In the genomic region with DNA sequence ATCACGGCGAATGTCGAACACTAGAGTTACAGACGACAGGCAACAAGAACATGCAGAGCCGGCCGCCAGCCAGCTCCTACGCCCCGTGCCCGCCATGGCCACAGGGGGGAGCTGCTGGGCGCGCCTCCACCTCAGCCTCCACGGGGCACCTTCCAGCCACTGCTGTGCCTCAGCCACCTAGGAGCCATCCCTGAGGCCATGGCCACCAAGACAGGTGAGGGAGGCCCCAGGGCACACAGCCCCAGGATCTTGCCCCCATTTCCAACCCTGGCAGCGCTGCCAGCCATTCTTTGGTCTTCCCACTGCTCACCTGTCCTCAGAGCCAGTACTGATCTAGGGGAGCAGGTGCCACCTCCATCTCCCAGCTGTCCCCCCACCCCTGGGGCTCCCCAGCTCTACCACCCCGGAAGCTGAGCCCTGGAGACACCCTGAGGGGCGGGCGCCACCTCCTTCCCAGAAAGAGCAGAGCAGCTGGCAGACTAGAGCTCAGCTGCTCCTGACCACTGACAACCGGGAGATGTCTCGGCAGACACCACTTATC, we compare ENCODE assay signal across 8 cellular contexts. TPM values are rescaled to one million over a fixed set of nuclear protein-coding genes. Genes with fewer than 3 reads are reported as not detected.
DNase-seq lines count a peak whose midpoint lies in the region; ATAC-seq and TF ChIP-seq lines count a peak whose summit lies in the region.

No MANE protein-coding gene starts in this region.

- H3K9me3 Mint-ChIP-seq in CD4-positive, CD25-positive, alpha-beta regulatory T cell = no peaks in the 10 kb centered on the region
- H3K9me3 Mint-ChIP-seq in activated naive CD4-positive, alpha-beta T cell treated with anti-CD3 and anti-CD28 coated beads, Interleukin-2, amount 50 U/mL, for 72 hours = no peaks in the 10 kb centered on the region

- TF ChIP-seq CTCF in HEK293 (tag by site-specific recombination; IDR thresholded peaks at IDR 0.05) = peak; percentile 88
- TF ChIP-seq CTCF in SK-N-SH (IDR thresholded peaks at IDR 0.05) = peak; percentile 67

- intact Hi-C loops in left cardiac atrium (cut with DNase I) = no loop called here

- H3K9me2 ChIP-seq in SK-N-SH = no peaks in the 10 kb centered on the region

- ATAC-seq in CD4-positive, CD25-positive, alpha-beta regulatory T cell (ENCODE audit: low read depth in 2 of 2) = peak; percentile 84 to 89
- ATAC-seq in activated naive CD4-positive, alpha-beta T cell treated with anti-CD3 and anti-CD28 coated beads, Interleukin-2, amount 50 U/mL, for 72 hours = peak; percentile 91 to 92
- ATAC-seq in left cardiac atrium = peak; percentile 45 to 60
- no peak for ATAC-seq in HG03460 (IDR thresholded peaks at IDR 0.05; ENCODE audit: unreplicated experiment)
- no peak for ATAC-seq in HG03045 (IDR thresholded peaks at IDR 0.05; ENCODE audit: unreplicated experiment)

- no peak overlapping the region for H3K9ac ChIP-seq in SK-N-SH

- WGBS in SK-N-SH (ENCODE audit: low lambda C conversion rate) = 78% methylated on average over 18 of the region's 18 CpGs

- H3K27me3 ChIP-seq in CD4-positive, CD25-positive, alpha-beta regulatory T cell (ENCODE audit: control insufficient read depth, insufficient read depth, low read length) = no peaks in the 10 kb centered on the region
- no peaks in the 10 kb centered on the region for H3K27me3 ChIP-seq in SK-N-SH (ENCODE audit: insufficient read depth)

- peak; percentile 33; the same call in 1 of the 2 replicates for TF ChIP-seq RAD21 in SK-N-SH (IDR thresholded peaks at IDR 0.05; ENCODE audit: low read length)

- peaks cover 9% of the 10 kb centered on the region for H3K36me3 Mint-ChIP-seq in CD4-positive, CD25-positive, alpha-beta regulatory T cell
- H3K36me3 Mint-ChIP-seq in activated naive CD4-positive, alpha-beta T cell treated with anti-CD3 and anti-CD28 coated beads, Interleukin-2, amount 50 U/mL, for 72 hours = peaks cover 0 to 4% of the 10 kb centered on the region in 2 donors

- no peak overlapping the region for H2AFZ ChIP-seq in SK-N-SH (ENCODE audit: low read depth)

- H3K79me2 ChIP-seq in SK-N-SH (ENCODE audit: insufficient read depth) = peaks cover 41% of the 10 kb centered on the region; the same call in 1 of the 2 replicates

- peak overlapping the region in 1 of 4 donors; percentile 44 for H3K4me3 Mint-ChIP-seq in CD4-positive, CD25-positive, alpha-beta regulatory T cell

- H3K9me3 ChIP-seq in CD4-positive, CD25-positive, alpha-beta regulatory T cell (ENCODE audit: control insufficient read depth in 2 of 2, low read length in 2 of 2) = no peaks in the 10 kb centered on the region
- no peaks in the 10 kb centered on the region for H3K9me3 ChIP-seq in HEK293 (ENCODE audit: control insufficient read depth, insufficient read depth, low read depth, low read length)
- H3K9me3 ChIP-seq in SK-N-SH = no peaks in the 10 kb centered on the region

- H3K27ac ChIP-seq in CD4-positive, CD25-positive, alpha-beta regulatory T cell (ENCODE audit: insufficient read depth, low read length, poor library complexity, severe bottlenecking) = no peak overlapping the region
- H3K27ac ChIP-seq in HEK293 (ENCODE audit: extremely low read depth, low read depth, low read length) (no peak overlapping the region), SK-N-SH (ENCODE audit: low read depth in 2 of 2, low read length in 1 of 2) (no peak overlapping the region)

- H3K36me3 ChIP-seq in CD4-positive, CD25-positive, alpha-beta regulatory T cell (ENCODE audit: control insufficient read depth, insufficient read depth, low read length) = peaks cover 49% of the 10 kb centered on the region
- peaks cover 8 to 83% of the 10 kb centered on the region in 2 experiments; a peak in 2 of 3 replicates for H3K36me3 ChIP-seq in HEK293 (ENCODE audit: control insufficient read depth in 2 of 2, insufficient read depth in 1 of 2, low read length in 2 of 2)
- H3K36me3 ChIP-seq in SK-N-SH (replicated peaks in 1 of 2; ENCODE audit: control insufficient read depth in 1 of 2, insufficient read depth in 2 of 2, low read length in 1 of 2) = peaks cover 10 to 54% of the 10 kb centered on the region in 2 experiments

- H3K4me2 ChIP-seq in SK-N-SH = no peak overlapping the region

- peak; percentile 42 to 72 (median 62) for DNase-seq in CD4-positive, CD25-positive, alpha-beta regulatory T cell
- peak; percentile 88 for DNase-seq in SK-N-SH
- DNase-seq in activated naive CD4-positive, alpha-beta T cell treated with anti-CD3 and anti-CD28 coated beads, Interleukin-2, amount 50 U/mL, for 72 hours (ENCODE audit: low spot score in 2 of 2) = peak; percentile 75 to 84
- DNase-seq in left cardiac atrium = peak; percentile 57
- DNase-seq in stimulated activated CD4-positive, alpha-beta T cell treated with anti-CD3 and anti-CD28 coated beads, Interleukin-12 subunit alpha, Interleukin-12 subunit beta, amount 100 ng/mL, for 48 hours (ENCODE audit: low read depth in 2 of 3, low spot score in 1 of 3) = peak; percentile 50 to 70 (median 64)

- H3K4me3 ChIP-seq in CD4-positive, CD25-positive, alpha-beta regulatory T cell (ENCODE audit: low read depth, low read length) = no peak overlapping the region
- no peak overlapping the region for H3K4me3 ChIP-seq in HEK293 (ENCODE audit: low read depth, low read length)
- no peak overlapping the region for H3K4me3 ChIP-seq in SK-N-SH (ENCODE audit: low read depth in 2 of 2, low read length in 1 of 2)

- peak overlapping the region in 1 of 3 donors; percentile 26 for H3K27ac Mint-ChIP-seq in CD4-positive, CD25-positive, alpha-beta regulatory T cell
- no peak overlapping the region for H3K27ac Mint-ChIP-seq in activated naive CD4-positive, alpha-beta T cell treated with anti-CD3 and anti-CD28 coated beads, Interleukin-2, amount 50 U/mL, for 72 hours

- H4K20me1 ChIP-seq in SK-N-SH (ENCODE audit: insufficient read depth) = peaks cover 11% of the 10 kb centered on the region; the same call in 1 of the 2 replicates

- CTCF ChIA-PET in HEK293 (lab: Yijun Ruan, JAX) (interaction anchor here (0.5 to 4.0 kb wide), 23 partner anchors 9 to 344 kb away, joined by 3 to 30 read pairs (median 4); a partner anchor contains a TSS), SK-N-SH (lab: Yijun Ruan, JAX) (interaction anchor here (0.8 to 3.9 kb wide), 19 partner anchors 8 to 315 kb away, joined by 3 to 39 read pairs (median 5); a partner anchor contains a TSS)

- H3K4me1 Mint-ChIP-seq in CD4-positive, CD25-positive, alpha-beta regulatory T cell = peaks cover 0 to 5% (median 3%) of the 10 kb centered on the region in 4 donors

- H3K4me1 ChIP-seq in CD4-positive, CD25-positive, alpha-beta regulatory T cell (ENCODE audit: control insufficient read depth, insufficient read depth, low read length, poor library complexity, severe bottlenecking) = no peaks in the 10 kb centered on the region
- H3K4me1 ChIP-seq in HEK293 (ENCODE audit: control insufficient read depth, insufficient read depth, low read length) (no peaks in the 10 kb centered on the region), SK-N-SH (ENCODE audit: control insufficient read depth in 1 of 2, insufficient read depth in 2 of 2, low read depth in 1 of 2, low read length in 1 of 2) (no peaks in the 10 kb centered on the region)

- peaks cover 13% of the 10 kb centered on the region for H3F3A ChIP-seq in SK-N-SH (replicated peaks; ENCODE audit: insufficient read depth)

- POLR2A ChIA-PET in HEK293 (lab: Yijun Ruan, JAX) = interaction anchor here (1.0 to 2.5 kb wide), 2 partner anchors 16 to 57 kb away, joined by 3 to 14 read pairs; a partner anchor contains a TSS
- POLR2A ChIA-PET in SK-N-SH (lab: Yijun Ruan, JAX) = interaction anchor here (0.7 to 1.1 kb wide), 2 partner anchors 10 to 66 kb away, joined by 3 read pairs; no protein-coding TSS in a partner anchor

- H3K27me3 Mint-ChIP-seq in CD4-positive, CD25-positive, alpha-beta regulatory T cell = no peaks in the 10 kb centered on the region

- no peak for TF ChIP-seq EP300 in SK-N-SH (IDR thresholded peaks at IDR 0.05; ENCODE audit: borderline replicate concordance in 1 of 2, low read depth in 1 of 2, low read length in 1 of 2)

RNA-seq across cellular contexts. Expression of a gene that starts 11.8 kb away (rescaled TPM):
- 44.1 TPM for total RNA-seq in CD4-positive, CD25-positive, alpha-beta regulatory T cell
- 10 to 100 TPM; 43.2 to 51.3 (median 46.3) TPM for polyA plus RNA-seq in CD4-positive, CD25-positive, alpha-beta regulatory T cell
- polyA plus RNA-seq in SK-N-SH (2012; rRNA removed) = 113 and 114 TPM in 2 replicates
- 53.9 and 77.4 TPM in 2 replicates for polyA plus RNA-seq in SK-N-SH (2012; cell fraction: cytosol; rRNA removed)
- polyA plus RNA-seq in SK-N-SH (2012; cell fraction: nucleus; rRNA removed) = 170 and 246 TPM in 2 replicates
- total RNA-seq in activated naive CD4-positive, alpha-beta T cell treated with anti-CD3 and anti-CD28 coated beads, Interleukin-2, amount 50 U/mL, for 72 hours = 10 to 100 TPM; 21.7 to 25.4 TPM
- total RNA-seq in left cardiac atrium = 10 to 100 TPM; 44.1 to 44.3 TPM

RNA-seq across cellular contexts. Expression of a gene that starts 11.9 kb away (rescaled TPM):
- total RNA-seq in CD4-positive, CD25-positive, alpha-beta regulatory T cell = 31.5 TPM
- 100 to 1,000 TPM in 1 of 4 donors, 10 to 100 TPM in 3; 81.1 to 103 (median 94.1) TPM for polyA plus RNA-seq in CD4-positive, CD25-positive, alpha-beta regulatory T cell
- 67.6 and 87.3 TPM in 2 replicates for polyA plus RNA-seq in SK-N-SH (2012; rRNA removed)
- 57.7 and 71.3 TPM in 2 replicates for polyA plus RNA-seq in SK-N-SH (2012; cell fraction: cytosol; rRNA removed)
- 44.6 and 53.0 TPM in 2 replicates for polyA plus RNA-seq in SK-N-SH (2012; cell fraction: nucleus; rRNA removed)
- 10 to 100 TPM; 34.4 to 50.8 TPM for total RNA-seq in activated naive CD4-positive, alpha-beta T cell treated with anti-CD3 and anti-CD28 coated beads, Interleukin-2, amount 50 U/mL, for 72 hours
- 10 to 100 TPM; 44.5 to 59.1 TPM for total RNA-seq in left cardiac atrium

RNA-seq across cellular contexts. Expression of a gene that starts 30.1 kb away (rescaled TPM):
- total RNA-seq in CD4-positive, CD25-positive, alpha-beta regulatory T cell = 3.1 TPM
- under 1 TPM; 0.11 to 0.79 (median 0.27) TPM for polyA plus RNA-seq in CD4-positive, CD25-positive, alpha-beta regulatory T cell
- 1.1 and 2.0 TPM in 2 replicates for polyA plus RNA-seq in SK-N-SH (2012; rRNA removed)
- polyA plus RNA-seq in SK-N-SH (2012; cell fraction: cytosol; rRNA removed) = 0.13 and 0.58 TPM in 2 replicates
- 8.2 and 12.4 TPM in 2 replicates for polyA plus RNA-seq in SK-N-SH (2012; cell fraction: nucleus; rRNA removed)
- total RNA-seq in activated naive CD4-positive, alpha-beta T cell treated with anti-CD3 and anti-CD28 coated beads, Interleukin-2, amount 50 U/mL, for 72 hours = 1 to 10 TPM in 1 of 2 donors, under 1 TPM in 1; 0.34 to 1.9 TPM
- 1 to 10 TPM in 1 of 2 donors, under 1 TPM in 1; 0.99 to 2.7 TPM for total RNA-seq in left cardiac atrium

RNA-seq across cellular contexts. Expression of a gene that starts 50.9 kb away (rescaled TPM):
- total RNA-seq in CD4-positive, CD25-positive, alpha-beta regulatory T cell = 94.3 TPM
- polyA plus RNA-seq in CD4-positive, CD25-positive, alpha-beta regulatory T cell = 1 to 10 TPM; 6.3 to 9.6 (median 8.1) TPM
- polyA plus RNA-seq in SK-N-SH (2012; rRNA removed) = 16.3 and 16.4 TPM in 2 replicates
- polyA plus RNA-seq in SK-N-SH (2012; cell fraction: cytosol; rRNA removed) = 8.4 and 10.3 TPM in 2 replicates
- 58.9 and 79.6 TPM in 2 replicates for polyA plus RNA-seq in SK-N-SH (2012; cell fraction: nucleus; rRNA removed)
- total RNA-seq in activated naive CD4-positive, alpha-beta T cell treated with anti-CD3 and anti-CD28 coated beads, Interleukin-2, amount 50 U/mL, for 72 hours = 10 to 100 TPM; 38.0 to 72.1 TPM
- total RNA-seq in left cardiac atrium = 10 to 100 TPM in 1 of 2 donors, 1 to 10 TPM in 1; 6.4 to 13.6 TPM

RNA-seq across cellular contexts. Expression of a gene that starts 54.1 kb away (rescaled TPM):
- 205 TPM for total RNA-seq in CD4-positive, CD25-positive, alpha-beta regulatory T cell
- 100 to 1,000 TPM in 1 of 4 donors, 10 to 100 TPM in 3; 75.5 to 124 (median 89.6) TPM for polyA plus RNA-seq in CD4-positive, CD25-positive, alpha-beta regulatory T cell
- 107 and 113 TPM in 2 replicates for polyA plus RNA-seq in SK-N-SH (2012; rRNA removed)
- 126 and 141 TPM in 2 replicates for polyA plus RNA-seq in SK-N-SH (2012; cell fraction: cytosol; rRNA removed)
- 116 and 131 TPM in 2 replicates for polyA plus RNA-seq in SK-N-SH (2012; cell fraction: nucleus; rRNA removed)
- total RNA-seq in activated naive CD4-positive, alpha-beta T cell treated with anti-CD3 and anti-CD28 coated beads, Interleukin-2, amount 50 U/mL, for 72 hours = 100 to 1,000 TPM; 205 to 246 TPM
- total RNA-seq in left cardiac atrium = 10 to 100 TPM; 74.3 to 80.8 TPM

Comparison
In these comparisons a context has a peak if more than half of its experiments do, and no peak if none do; other contexts are left out.
1. ATAC-seq: peak in CD4-positive, CD25-positive, alpha-beta regulatory T cell (2 of 2), activated naive CD4-positive, alpha-beta T cell treated with anti-CD3 and anti-CD28 coated beads, Interleukin-2, amount 50 U/mL, for 72 hours (2 of 2) and left cardiac atrium (2 of 2); none in HG03460 (single experiment) and HG03045 (single experiment).
2. Peak in every context shown above with its lines, with median percentiles within 50 percentile points of each other: DNase-seq.